ENCODE assay signal across 1 cellular context in genomic region chr14:66758031-66758613, GRCh38.
TF ChIP-seq lines count a peak whose summit lies in the region.

No MANE protein-coding gene starts in this region.

TF ChIP-seq in HepG2, 621 proteins besides CTCF, POLR2A, EP300 and RAD21 (continued from another document and continues in another):
- TF ChIP-seq ELF1 (CRISPR knock-in tag; IDR thresholded peaks at IDR 0.05) (no peak), ZNF547 (CRISPR knock-in tag; IDR thresholded peaks at IDR 0.05) (no peak), ESRRA (CRISPR knock-in tag; IDR thresholded peaks at IDR 0.05; ENCODE audit: low read depth) (no peak), ZBTB46 (CRISPR knock-in tag; IDR thresholded peaks at IDR 0.05; ENCODE audit: borderline replicate concordance) (no peak), KDM6A (CRISPR knock-in tag; IDR thresholded peaks at IDR 0.05; ENCODE audit: low read depth) (no peak), HES4 (CRISPR knock-in tag; IDR thresholded peaks at IDR 0.05; ENCODE audit: borderline replicate concordance) (no peak), ATRX (CRISPR knock-in tag; IDR thresholded peaks at IDR 0.05; ENCODE audit: borderline replicate concordance) (no peak), SNAPC5 (CRISPR knock-in tag; IDR thresholded peaks at IDR 0.05; ENCODE audit: borderline replicate concordance) (no peak), ZSCAN22 (CRISPR knock-in tag; IDR thresholded peaks at IDR 0.05) (no peak), ZFP36L2 (CRISPR knock-in tag; IDR thresholded peaks at IDR 0.05) (no peak), SRSF9 (IDR thresholded peaks at IDR 0.05; ENCODE audit: borderline replicate concordance, insufficient read depth, low read depth, low read length, poor library complexity, severe bottlenecking) (no peak), ZNF660 (CRISPR knock-in tag; IDR thresholded peaks at IDR 0.05; ENCODE audit: borderline replicate concordance, low read depth) (no peak), ZNF563 (CRISPR knock-in tag; IDR thresholded peaks at IDR 0.05) (no peak), ZNF20 (CRISPR knock-in tag; IDR thresholded peaks at IDR 0.05) (no peak), ZNF775 (CRISPR knock-in tag; IDR thresholded peaks at IDR 0.05; ENCODE audit: borderline replicate concordance) (no peak), PRMT3 (CRISPR knock-in tag; IDR thresholded peaks at IDR 0.05; ENCODE audit: borderline replicate concordance, low read depth) (no peak), ZNF574 (CRISPR knock-in tag; IDR thresholded peaks at IDR 0.05) (no peak), SP4 (CRISPR knock-in tag; IDR thresholded peaks at IDR 0.05) (no peak), ONECUT2 (CRISPR knock-in tag; IDR thresholded peaks at IDR 0.05) (peak; percentile 98), ZNF160 (CRISPR knock-in tag; IDR thresholded peaks at IDR 0.05) (no peak), DNMT3B (CRISPR knock-in tag; conservative IDR thresholded peaks at IDR 0.05) (no peak), POLR2AphosphoS5 (IDR thresholded peaks at IDR 0.05; ENCODE audit: low read depth, low read length) (no peak), ZNF329 (CRISPR knock-in tag; IDR thresholded peaks at IDR 0.05; ENCODE audit: low read depth) (no peak), ZNF576 (CRISPR knock-in tag; IDR thresholded peaks at IDR 0.05) (no peak), HOMEZ (CRISPR knock-in tag; IDR thresholded peaks at IDR 0.05; ENCODE audit: low read depth) (peak; percentile 77; the same call in 1 of the 2 replicates), RAD51 (IDR thresholded peaks at IDR 0.05; ENCODE audit: borderline replicate concordance) (no peak), FOXO4 (CRISPR knock-in tag; conservative IDR thresholded peaks at IDR 0.05) (no peak), ZNF552 (CRISPR knock-in tag; IDR thresholded peaks at IDR 0.05; ENCODE audit: borderline replicate concordance) (no peak), ZNF326 (CRISPR knock-in tag; IDR thresholded peaks at IDR 0.05; ENCODE audit: borderline replicate concordance) (no peak), ZNF782 (CRISPR knock-in tag; IDR thresholded peaks at IDR 0.05; ENCODE audit: borderline replicate concordance) (peak; percentile 26; the same call in 1 of the 2 replicates), BRCA1 (CRISPR knock-in tag; IDR thresholded peaks at IDR 0.05) (no peak), CENPBD1 (CRISPR knock-in tag; IDR thresholded peaks at IDR 0.05; ENCODE audit: borderline replicate concordance, low read depth) (no peak), ZNF263 (CRISPR knock-in tag; IDR thresholded peaks at IDR 0.05) (no peak), NFATC3 (CRISPR knock-in tag; IDR thresholded peaks at IDR 0.05) (no peak), ZKSCAN8 (CRISPR knock-in tag; IDR thresholded peaks at IDR 0.05; ENCODE audit: borderline replicate concordance) (no peak), TFE3 (CRISPR knock-in tag; IDR thresholded peaks at IDR 0.05) (no peak), ZNF274 (CRISPR knock-in tag; IDR thresholded peaks at IDR 0.05) (no peak), ZEB1 (IDR thresholded peaks at IDR 0.05; ENCODE audit: insufficient replicate concordance, low read depth) (no peak), TFAP4 (IDR thresholded peaks at IDR 0.05; ENCODE audit: borderline replicate concordance, low read depth) (no peak), ADNP (CRISPR knock-in tag; IDR thresholded peaks at IDR 0.05) (no peak), NFIC (IDR thresholded peaks at IDR 0.05; ENCODE audit: low read length) (no peak), REXO4 (CRISPR knock-in tag; IDR thresholded peaks at IDR 0.05; ENCODE audit: borderline replicate concordance) (no peak), HNF4G (IDR thresholded peaks at IDR 0.05; ENCODE audit: borderline replicate concordance, low read depth, low read length) (peak; percentile 69; the same call in 1 of the 2 replicates), HNF4G (CRISPR knock-in tag; IDR thresholded peaks at IDR 0.05; ENCODE audit: borderline replicate concordance, low read depth) (no peak), HMGXB3 (CRISPR knock-in tag; IDR thresholded peaks at IDR 0.05; ENCODE audit: borderline replicate concordance) (no peak), HNF4A (CRISPR knock-in tag; IDR thresholded peaks at IDR 0.05) (peak; percentile 86), YY1 (IDR thresholded peaks at IDR 0.05; ENCODE audit: insufficient read depth, insufficient replicate concordance, low read depth, low read length) (no peak), ZFX (CRISPR knock-in tag; IDR thresholded peaks at IDR 0.05; ENCODE audit: low read depth) (no peak), ZNF12 (CRISPR knock-in tag; IDR thresholded peaks at IDR 0.05) (no peak), ZNF572 (CRISPR knock-in tag; IDR thresholded peaks at IDR 0.05) (no peak), HIVEP1 (CRISPR knock-in tag; IDR thresholded peaks at IDR 0.05) (no peak), ETV5 (CRISPR knock-in tag; IDR thresholded peaks at IDR 0.05; ENCODE audit: borderline replicate concordance) (peak; percentile 64; the same call in 1 of the 2 replicates), MED1 (CRISPR knock-in tag; IDR thresholded peaks at IDR 0.05) (0 out of 2 replicates have a peak, but pooled peaks have one; percentile 31), TGIF2 (CRISPR knock-in tag; IDR thresholded peaks at IDR 0.05) (no peak), TRIM22 (IDR thresholded peaks at IDR 0.05) (no peak), ZNF616 (CRISPR knock-in tag; IDR thresholded peaks at IDR 0.05; ENCODE audit: low read depth) (no peak)
